Comparison of ENCODE assay signal across 1 cellular context in the genomic region with DNA sequence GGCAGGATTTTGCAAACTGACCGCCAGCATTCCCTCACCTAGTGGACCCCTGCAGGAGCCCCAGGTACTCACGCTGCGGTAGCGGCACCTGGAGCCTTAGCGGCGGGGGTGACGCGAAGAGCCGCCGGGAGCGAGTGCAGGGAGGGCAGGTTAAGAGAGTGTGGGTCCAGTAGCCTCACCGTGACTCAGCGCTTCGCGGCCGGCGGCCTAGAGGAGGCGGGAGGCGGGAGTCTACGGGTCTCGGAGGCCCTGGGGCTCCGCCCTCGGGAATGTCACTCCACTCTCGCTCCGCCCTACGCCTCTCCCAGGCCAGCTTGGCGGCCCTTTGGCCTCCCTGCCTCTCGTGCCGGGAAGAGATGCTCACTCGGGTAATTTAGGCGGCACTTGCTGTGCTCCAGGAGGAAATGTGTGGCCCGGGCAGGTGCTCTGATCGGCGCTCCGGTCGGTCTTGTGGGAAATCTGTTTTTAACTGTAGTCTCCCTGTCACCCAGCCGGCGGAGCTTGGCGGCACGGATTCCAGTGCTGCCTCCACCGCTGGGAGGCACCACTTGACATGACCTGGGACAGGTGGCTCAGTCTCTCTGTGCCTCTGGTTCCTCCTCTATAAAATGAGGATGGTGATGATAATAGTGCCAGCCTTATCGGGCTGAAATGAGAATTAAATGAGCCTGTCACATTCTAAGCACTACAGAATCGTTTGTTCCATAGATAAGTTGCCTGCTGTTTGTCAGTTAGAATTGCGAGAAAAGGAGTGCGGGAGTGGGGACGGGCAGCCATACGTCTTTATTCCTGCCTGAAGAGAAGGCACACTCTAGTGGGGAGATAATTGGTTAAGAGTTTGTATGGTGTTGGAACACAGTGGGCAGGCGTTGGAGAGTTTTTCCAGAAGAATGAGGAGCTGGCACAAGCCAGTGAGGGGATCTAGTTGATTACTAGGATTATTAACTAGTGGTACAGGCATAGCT.
A peak's percentile ranks its signal among the peaks of the same experiment; 100 is the strongest.
TF ChIP-seq lines count a peak whose summit lies in the region.

PIR (minus strand) TSS at position 216 of the 965 bp plus-strand sequence. CDS start 2,076 bp downstream, outside the sequence.

TF ChIP-seq in GM12878, 131 proteins besides CTCF, POLR2A, EP300 and RAD21 (continued from another document):
- TF ChIP-seq PBX3 (IDR thresholded peaks at IDR 0.05; ENCODE audit: insufficient replicate concordance, low read depth, low read length) = peak; percentile 32
- TF ChIP-seq BACH1 (IDR thresholded peaks at IDR 0.05; ENCODE audit: borderline replicate concordance) = peak; percentile 99
- TF ChIP-seq, protein P1, sequence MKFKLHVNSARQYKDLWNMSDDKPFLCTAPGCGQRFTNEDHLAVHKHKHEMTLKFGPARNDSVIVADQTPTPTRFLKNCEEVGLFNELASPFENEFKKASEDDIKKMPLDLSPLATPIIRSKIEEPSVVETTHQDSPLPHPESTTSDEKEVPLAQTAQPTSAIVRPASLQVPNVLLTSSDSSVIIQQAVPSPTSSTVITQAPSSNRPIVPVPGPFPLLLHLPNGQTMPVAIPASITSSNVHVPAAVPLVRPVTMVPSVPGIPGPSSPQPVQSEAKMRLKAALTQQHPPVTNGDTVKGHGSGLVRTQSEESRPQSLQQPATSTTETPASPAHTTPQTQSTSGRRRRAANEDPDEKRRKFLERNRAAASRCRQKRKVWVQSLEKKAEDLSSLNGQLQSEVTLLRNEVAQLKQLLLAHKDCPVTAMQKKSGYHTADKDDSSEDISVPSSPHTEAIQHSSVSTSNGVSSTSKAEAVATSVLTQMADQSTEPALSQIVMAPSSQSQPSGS (IDR thresholded peaks at IDR 0.05; ENCODE audit: low read length) = no peak
- no peak for TF ChIP-seq WRNIP1 (IDR thresholded peaks at IDR 0.05; ENCODE audit: borderline replicate concordance, low read depth, low read length)
- no peak for TF ChIP-seq BRCA1 (IDR thresholded peaks at IDR 0.05; ENCODE audit: low read depth, low read length)
- peak in 1 of 2 experiments; percentile 41; a peak in 1 of 4 replicates for TF ChIP-seq BHLHE40 (IDR thresholded peaks at IDR 0.05; ENCODE audit: borderline replicate concordance in 1 of 2, low read depth in 2 of 2, low read length in 1 of 2)
- no peak for TF ChIP-seq CHD1 (IDR thresholded peaks at IDR 0.05; ENCODE audit: low read depth, low read length)
- no peak for TF ChIP-seq RFX5 (IDR thresholded peaks at IDR 0.05; ENCODE audit: low read depth, low read length)
